ENCODE assay signal across 13 cellular contexts in the genomic region with DNA sequence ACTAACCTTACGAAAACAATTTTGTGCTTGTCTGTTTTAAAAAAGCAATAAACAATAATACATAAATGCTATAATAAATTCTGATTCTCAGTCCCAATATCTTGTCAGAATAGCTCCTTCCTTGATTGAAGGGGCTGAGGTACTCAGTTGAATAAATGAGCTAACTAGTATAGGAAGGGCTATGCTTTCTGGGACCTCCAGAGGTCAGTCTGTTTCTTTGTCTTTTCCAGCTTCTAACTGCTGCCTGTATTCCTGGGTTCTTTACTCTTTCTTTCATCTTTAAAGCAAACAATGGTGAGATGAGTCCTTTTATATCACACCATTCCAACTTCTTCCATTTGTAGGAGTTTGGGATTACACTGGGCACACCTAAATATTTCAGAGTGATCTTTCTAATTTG.
DNase-seq lines count a peak whose midpoint lies in the region; ATAC-seq and TF ChIP-seq lines count a peak whose summit lies in the region.
"Had no signal": no experiment of that assay in that cellular context is flagged by ENCODE, and none has a peak within 500 bp of the region (broad histone marks: within the 10 kb centered on the region; RNA-seq: fewer than 3 reads in every experiment).

No MANE protein-coding gene starts in this region.

- no peak for ATAC-seq in GM21723 (IDR thresholded peaks at IDR 0.05; ENCODE audit: unreplicated experiment)
- ATAC-seq: left ventricle myocardium superior had no signal

- CTCF ChIA-PET in Caco-2 (lab: Charles Lee) (interaction anchor here (0.6 to 1.1 kb wide), 2 partner anchors 116 to 392 kb away, joined by 3 to 20 read pairs; no protein-coding TSS in a partner anchor), HEK293T (lab: Yijun Ruan, JAX) (no interaction called here)

- TF ChIP-seq POLR2A in lower leg skin (IDR thresholded peaks at IDR 0.05): no peak

- H3K27me3 Mint-ChIP-seq in Caco-2 (ENCODE audit: insufficient read depth, unreplicated experiment) (no peaks in the 10 kb centered on the region), glutamatergic neuron (ENCODE audit: unreplicated experiment) (no peaks in the 10 kb centered on the region)

- DNase-seq in Caco-2: peak in 1 of 2 experiments; percentile 16
- peak; percentile 38 for DNase-seq in HEK293T (ENCODE audit: extremely low spot score)
- peak; percentile 48 for DNase-seq in OCI-M1 (lab: John Stamatoyannopoulos, UW)
- DNase-seq in epithelial cell of proximal tubule (ENCODE audit: low read depth): no peak
- DNase-seq in KG1 (lab: John Stamatoyannopoulos, UW): no peak
- DNase-seq in glutamatergic neuron: no peak
- no peak for DNase-seq in lower leg skin (ENCODE audit: low spot score in 2 of 2)
- DNase-seq: activated T-cell treated with anti-CD3 and anti-CD28 coated beads for 4 hours, foreskin fibroblast, left ventricle myocardium superior, NCI-H2081 treated with DMSO at 0.1 percent for 48 hours had no signal

- no peaks in the 10 kb centered on the region for H3K4me1 ChIP-seq in Caco-2

- POLR2A ChIA-PET in Caco-2 (lab: Charles Lee): no interaction called here
- POLR2A ChIA-PET in HEK293T (lab: Yijun Ruan, JAX): no interaction called here

- BruUV-seq in Caco-2 (replicated peaks; lab: Mats Ljungman, UMichigan): no TSS peak

- H3K9me3 Mint-ChIP-seq in Caco-2 (ENCODE audit: unreplicated experiment) (no peaks in the 10 kb centered on the region), glutamatergic neuron (ENCODE audit: unreplicated experiment) (no peaks in the 10 kb centered on the region)

- H3K27ac Mint-ChIP-seq in Caco-2 (ENCODE audit: unreplicated experiment): no peak overlapping the region
- H3K27ac Mint-ChIP-seq in glutamatergic neuron (ENCODE audit: unreplicated experiment): no peak overlapping the region

- H3K36me3 ChIP-seq in Caco-2 (ENCODE audit: control insufficient read depth, insufficient read depth, low read length): no peaks in the 10 kb centered on the region

- intact Hi-C loops in Caco-2 (cut with micrococcal nuclease; ENCODE audit: unreplicated experiment): loop anchor here (1.0 to 10.0 kb wide), 3 partner anchors 117 to 514 kb away; no protein-coding TSS in a partner anchor
- intact Hi-C loops in lower leg skin (cut with DNase I; ENCODE audit: low total_unique reads): no loop called here

- no peak overlapping the region for H3K4me3 Mint-ChIP-seq in Caco-2 (ENCODE audit: unreplicated experiment)
- H3K4me3 Mint-ChIP-seq in glutamatergic neuron (ENCODE audit: unreplicated experiment): no peak overlapping the region

- H3K4me3 ChIP-seq in Caco-2 (ENCODE audit: low read depth, low read length) (no peak overlapping the region), epithelial cell of proximal tubule (ENCODE audit: low read depth, low read length) (no peak overlapping the region), lower leg skin (ENCODE audit: low read depth, poor library complexity, severe bottlenecking) (no peak overlapping the region)
- H3K4me3 ChIP-seq: smooth muscle cell had no signal

- no peaks in the 10 kb centered on the region for H3K27me3 ChIP-seq in Caco-2 (replicated peaks; ENCODE audit: control insufficient read depth, insufficient read depth, low read length)

- WGBS in lower leg skin, 2 donors: 33 to 90% methylated on average over 1 of the region's 1 CpG

- no peaks in the 10 kb centered on the region for H3K36me3 Mint-ChIP-seq in Caco-2 (ENCODE audit: insufficient read depth, unreplicated experiment)
- H3K36me3 Mint-ChIP-seq in glutamatergic neuron (ENCODE audit: unreplicated experiment): no peaks in the 10 kb centered on the region

- peak; percentile 23 to 61 for TF ChIP-seq CTCF in Caco-2 (IDR thresholded peaks at IDR 0.05; ENCODE audit: insufficient read depth in 1 of 2, low read depth in 1 of 2, low read length in 1 of 2, severe bottlenecking in 1 of 2, unreplicated experiment in 1 of 2)
- peak; percentile 24 for TF ChIP-seq CTCF in epithelial cell of proximal tubule (conservative IDR thresholded peaks at IDR 0.05; ENCODE audit: low read depth, low read length)
- TF ChIP-seq CTCF in glutamatergic neuron (IDR thresholded peaks at IDR 0.05; ENCODE audit: partially characterized antibody, unreplicated experiment): no peak
- TF ChIP-seq CTCF in lower leg skin (IDR thresholded peaks at IDR 0.05): no peak

- no peaks in the 10 kb centered on the region for H3K9me3 ChIP-seq in Caco-2

- H3K4me1 Mint-ChIP-seq in Caco-2 (ENCODE audit: low read depth, unreplicated experiment) (no peaks in the 10 kb centered on the region), glutamatergic neuron (ENCODE audit: low read depth, unreplicated experiment) (peaks cover 2% of the 10 kb centered on the region)

TF ChIP-seq in HEK293T, 16 proteins besides CTCF, POLR2A, EP300 and RAD21:
- TF ChIP-seq ZNF384 (IDR thresholded peaks at IDR 0.05): no peak
- TF ChIP-seq FOXA1 (IDR thresholded peaks at IDR 0.05): no peak
- TF ChIP-seq SP1 (IDR thresholded peaks at IDR 0.05): no peak
- no peak for TF ChIP-seq L3MBTL2 (conservative IDR thresholded peaks at IDR 0.05)
- TF ChIP-seq NFRKB (IDR thresholded peaks at IDR 0.05): no peak
- no peak for TF ChIP-seq ARNT (IDR thresholded peaks at IDR 0.05)
- TF ChIP-seq, protein P1, sequence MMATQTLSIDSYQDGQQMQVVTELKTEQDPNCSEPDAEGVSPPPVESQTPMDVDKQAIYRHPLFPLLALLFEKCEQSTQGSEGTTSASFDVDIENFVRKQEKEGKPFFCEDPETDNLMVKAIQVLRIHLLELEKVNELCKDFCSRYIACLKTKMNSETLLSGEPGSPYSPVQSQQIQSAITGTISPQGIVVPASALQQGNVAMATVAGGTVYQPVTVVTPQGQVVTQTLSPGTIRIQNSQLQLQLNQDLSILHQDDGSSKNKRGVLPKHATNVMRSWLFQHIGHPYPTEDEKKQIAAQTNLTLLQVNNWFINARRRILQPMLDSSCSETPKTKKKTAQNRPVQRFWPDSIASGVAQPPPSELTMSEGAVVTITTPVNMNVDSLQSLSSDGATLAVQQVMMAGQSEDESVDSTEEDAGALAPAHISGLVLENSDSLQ (IDR thresholded peaks at IDR 0.05): no peak
- no peak for TF ChIP-seq FOXK2 (IDR thresholded peaks at IDR 0.05)
- TF ChIP-seq CTBP1 (IDR thresholded peaks at IDR 0.05; ENCODE audit: borderline replicate concordance): no peak
TF ChIP-seq in HEK293T: peak in this region for 0.

Comparison
In these comparisons a context has a peak if more than half of its experiments do, and no peak if none do; other contexts are left out.
1. DNase-seq: peak in HEK293T (single experiment) and OCI-M1 (single experiment); none in epithelial cell of proximal tubule (single experiment), KG1 (single experiment), glutamatergic neuron (single experiment) and lower leg skin (0 of 2).
2. CTCF ChIP-seq: peak in Caco-2 (2 of 2) and epithelial cell of proximal tubule (single experiment); none in glutamatergic neuron (single experiment) and lower leg skin (0 of 3).